25 cellular contexts compared by ENCODE assay signal in genomic region chr17:34066528-34066927, GRCh38.
"Had no signal": no experiment of that assay in that cellular context is flagged by ENCODE, and none has a peak within 500 bp of the region (broad histone marks: within the 10 kb centered on the region; RNA-seq: fewer than 3 reads in every experiment).

No MANE protein-coding gene starts in this region.

- DNase-seq: natural killer cell; occipital lobe; ovary; posterior cingulate gyrus; psoas muscle; right cardiac atrium; right lobe of liver; sigmoid colon; small intestine; stimulated activated CD4-positive, alpha-beta T cell treated with anti-CD3 and anti-CD28 coated beads, Interleukin-15, amount 100 ng/mL, for 24 hours; stimulated activated CD4-positive, alpha-beta T cell treated with anti-CD3 and anti-CD28 coated beads, Interleukin-2, amount 100 ng/mL, for 24 hours; stimulated activated CD4-positive, alpha-beta T cell treated with anti-CD3 and anti-CD28 coated beads, Interleukin-2, amount 100 ng/mL, for 48 hours; stimulated activated CD4-positive, alpha-beta T cell treated with anti-CD3 and anti-CD28 coated beads, Interleukin-4, amount 100 ng/mL, for 24 hours; stimulated activated naive B cell treated with anti-CD40 and anti-IgM and Interleukin-4, amounts not matched to agents 10 μg/mL and 1 μg/mL and 100 μg/mL, for 72 hours; stimulated activated naive CD4-positive, alpha-beta T cell treated with Interleukin-2 at 50 U/mL for 16 hours; stomach; trophoblast cell; upper lobe of left lung had no signal

- H3K36me3 ChIP-seq: neural progenitor cell, ovary, right lobe of liver, sigmoid colon, stomach, thoracic aorta, thyroid gland, tibial nerve, upper lobe of left lung had no signal

- H3K79me2 ChIP-seq: parathyroid adenoma had no signal

- FAIRE-seq: small intestine, urothelium cell line had no signal

- H3K4me2 ChIP-seq: neural progenitor cell had no signal

- H3K9ac ChIP-seq: neural progenitor cell, parathyroid adenoma had no signal

- H3K27me3 ChIP-seq: neural progenitor cell, ovary, right lobe of liver, sigmoid colon, stomach, thyroid gland, tibial nerve, upper lobe of left lung had no signal

- H3K27ac ChIP-seq: neural progenitor cell, ovary, parathyroid adenoma, psoas muscle, right lobe of liver, sigmoid colon, stomach, thoracic aorta, thyroid gland, tibial nerve, upper lobe of left lung had no signal

- ATAC-seq: natural killer cell; psoas muscle; right cardiac atrium; right lobe of liver; stimulated activated effector memory CD8-positive, alpha-beta T cell treated with anti-CD3 and anti-CD28 coated beads, Interleukin-12 subunit alpha, Interleukin-12 subunit beta, amount 100 ng/mL, for 72 hours; stimulated activated naive B cell treated with anti-CD40 and anti-IgM and Interleukin-4, amounts not matched to agents 10 μg/mL and 1 μg/mL and 100 μg/mL, for 72 hours had no signal

- H3K4me1 ChIP-seq: neural progenitor cell, parathyroid adenoma, psoas muscle, right lobe of liver, sigmoid colon, stomach, thyroid gland, tibial nerve, upper lobe of left lung had no signal

- H3K4me3 ChIP-seq: neural progenitor cell, ovary, psoas muscle, right lobe of liver, sigmoid colon, stomach, thoracic aorta, thyroid gland, tibial nerve, upper lobe of left lung had no signal

- H2AFZ ChIP-seq: neural progenitor cell, parathyroid adenoma had no signal

- H3K9me3 ChIP-seq: ovary, psoas muscle, right lobe of liver, sigmoid colon, stomach, thoracic aorta, thyroid gland, upper lobe of left lung had no signal
